ENCODE assay signal across 2 cellular contexts in genomic region chr1:116487016-116487415, GRCh38.
TF ChIP-seq lines count a peak whose summit lies in the region.

No MANE protein-coding gene starts in this region.

TF ChIP-seq in HCT116, 20 proteins besides CTCF, POLR2A, EP300 and RAD21 (continued from another document):
- TF ChIP-seq SIN3A (IDR thresholded peaks at IDR 0.05; ENCODE audit: low read depth) (no peak), FOSL1 (IDR thresholded peaks at IDR 0.05; ENCODE audit: low read depth) (no peak), EZH2 (IDR thresholded peaks at IDR 0.05) (no peak), EGR1 (IDR thresholded peaks at IDR 0.05; ENCODE audit: low read depth) (no peak), ZNF274 (IDR thresholded peaks at IDR 0.05; ENCODE audit: low read depth, low read length) (no peak), ELF1 (IDR thresholded peaks at IDR 0.05; ENCODE audit: borderline replicate concordance, low read depth) (no peak)
- TF ChIP-seq, protein P1, sequence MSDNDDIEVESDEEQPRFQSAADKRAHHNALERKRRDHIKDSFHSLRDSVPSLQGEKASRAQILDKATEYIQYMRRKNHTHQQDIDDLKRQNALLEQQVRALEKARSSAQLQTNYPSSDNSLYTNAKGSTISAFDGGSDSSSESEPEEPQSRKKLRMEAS (IDR thresholded peaks at IDR 0.05): no peak
- TF ChIP-seq, protein P2, sequence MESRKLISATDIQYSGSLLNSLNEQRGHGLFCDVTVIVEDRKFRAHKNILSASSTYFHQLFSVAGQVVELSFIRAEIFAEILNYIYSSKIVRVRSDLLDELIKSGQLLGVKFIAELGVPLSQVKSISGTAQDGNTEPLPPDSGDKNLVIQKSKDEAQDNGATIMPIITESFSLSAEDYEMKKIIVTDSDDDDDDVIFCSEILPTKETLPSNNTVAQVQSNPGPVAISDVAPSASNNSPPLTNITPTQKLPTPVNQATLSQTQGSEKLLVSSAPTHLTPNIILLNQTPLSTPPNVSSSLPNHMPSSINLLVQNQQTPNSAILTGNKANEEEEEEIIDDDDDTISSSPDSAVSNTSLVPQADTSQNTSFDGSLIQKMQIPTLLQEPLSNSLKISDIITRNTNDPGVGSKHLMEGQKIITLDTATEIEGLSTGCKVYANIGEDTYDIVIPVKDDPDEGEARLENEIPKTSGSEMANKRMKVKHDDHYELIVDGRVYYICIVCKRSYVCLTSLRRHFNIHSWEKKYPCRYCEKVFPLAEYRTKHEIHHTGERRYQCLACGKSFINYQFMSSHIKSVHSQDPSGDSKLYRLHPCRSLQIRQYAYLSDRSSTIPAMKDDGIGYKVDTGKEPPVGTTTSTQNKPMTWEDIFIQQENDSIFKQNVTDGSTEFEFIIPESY (IDR thresholded peaks at IDR 0.05; ENCODE audit: extremely low read depth, insufficient replicate concordance, low read length): no peak

TF ChIP-seq in endothelial cell of umbilical vein, 7 proteins besides CTCF, POLR2A, EP300 and RAD21:
- no peak for TF ChIP-seq GATA2 (IDR thresholded peaks at IDR 0.05; ENCODE audit: insufficient read depth, insufficient read length, low read depth, low read length)
- TF ChIP-seq, protein P1 (IDR thresholded peaks at IDR 0.05; ENCODE audit: insufficient read depth, insufficient read length): no peak
- TF ChIP-seq FOS (IDR thresholded peaks at IDR 0.05; ENCODE audit: borderline replicate concordance, insufficient read depth, low read length): no peak
- no peak for TF ChIP-seq EZH2 (IDR thresholded peaks at IDR 0.05; ENCODE audit: borderline replicate concordance, low read depth, low read length, severe bottlenecking)
- TF ChIP-seq MYC (IDR thresholded peaks at IDR 0.05; ENCODE audit: low read depth, low read length): no peak
- TF ChIP-seq JUN (IDR thresholded peaks at IDR 0.05; ENCODE audit: borderline replicate concordance, insufficient read depth, insufficient read length, low read depth): no peak
- TF ChIP-seq POLR2AphosphoS5 (IDR thresholded peaks at IDR 0.05; ENCODE audit: insufficient read depth, low read depth, low read length): no peak
TF ChIP-seq in endothelial cell of umbilical vein: peak in this region for 0.
